In the genomic region with DNA sequence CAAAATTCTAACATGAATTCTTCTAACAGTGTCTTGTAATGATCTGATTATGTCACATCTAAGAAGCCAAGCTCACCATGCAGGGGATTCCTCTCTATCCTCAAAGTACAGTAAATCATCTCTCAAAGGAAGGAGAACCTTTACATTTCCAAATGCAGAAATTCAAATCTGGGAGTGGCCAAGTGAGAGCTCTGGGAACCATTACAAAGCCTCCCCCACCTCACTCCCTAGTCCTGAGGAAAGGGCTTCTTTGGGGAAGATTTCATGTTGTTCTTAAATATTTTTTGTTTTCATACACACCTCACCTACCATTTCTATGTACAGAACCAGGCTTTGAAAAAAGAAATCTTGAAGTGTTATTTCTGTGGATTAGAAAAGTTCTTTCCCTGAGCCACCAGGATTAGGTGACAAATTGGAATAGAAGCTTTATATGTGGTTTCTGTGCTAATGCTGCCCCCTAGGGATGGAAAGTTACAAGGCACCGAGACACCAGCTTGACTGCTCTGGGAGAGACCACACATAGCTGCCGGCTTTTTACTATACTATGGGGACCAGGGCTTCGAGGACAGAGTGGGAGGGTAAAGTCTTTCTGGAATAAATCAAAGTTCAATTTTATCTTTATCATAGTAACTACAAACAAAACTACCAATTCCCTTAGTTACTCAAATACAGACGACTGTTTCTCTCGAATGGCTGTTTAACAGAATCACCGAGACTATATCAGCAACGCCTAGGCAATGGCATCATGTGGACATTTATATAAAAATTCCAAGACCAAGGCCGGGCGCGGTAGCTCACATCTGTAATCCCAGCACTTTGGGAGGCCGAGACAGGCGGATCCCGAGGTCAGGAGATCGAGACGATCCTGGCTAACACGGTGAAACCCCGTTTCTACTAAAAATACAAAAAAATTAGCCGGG, we compare ENCODE assay signal across 8 cellular contexts.
DNase-seq lines count a peak whose midpoint lies in the region; ATAC-seq and TF ChIP-seq lines count a peak whose summit lies in the region.

No MANE protein-coding gene starts in this region.

- no peak overlapping the region for H3K9ac ChIP-seq in OCI-LY3 (ENCODE audit: low read length)

- H4K20me1 ChIP-seq in OCI-LY3 (ENCODE audit: insufficient read depth, low read length) = no peaks in the 10 kb centered on the region

- intact Hi-C loops in stomach (cut with DNase I; ENCODE audit: low total_unique reads) = loop anchor here (10.0 kb wide), 1 partner anchor 171 kb away; no protein-coding TSS in a partner anchor

- TF ChIP-seq CTCF in OCI-LY3 (IDR thresholded peaks at IDR 0.05; ENCODE audit: low read depth, low read length) (peak; percentile 71), nephron (IDR thresholded peaks at IDR 0.05; ENCODE audit: unreplicated experiment in 3 of 3) (peak; percentile 90 to 92 (median 90)), stomach (IDR thresholded peaks at IDR 0.05) (peak in 5 of 7 experiments; percentile 76 to 82 (median 79))

- H2AFZ ChIP-seq in OCI-LY3 (ENCODE audit: low read depth, low read length) = no peak overlapping the region

- H3K36me3 ChIP-seq in OCI-LY3 (replicated peaks; ENCODE audit: low read depth, low read length) = peaks cover 4% of the 10 kb centered on the region
- peaks cover 0 to 40% (median 29%) of the 10 kb centered on the region in 4 donors for H3K36me3 ChIP-seq in stomach

- H3K27me3 ChIP-seq in OCI-LY3 (ENCODE audit: low read depth, low read length) = no peaks in the 10 kb centered on the region
- H3K27me3 ChIP-seq in stomach = no peaks in the 10 kb centered on the region

- TF ChIP-seq POLR2A in stomach (IDR thresholded peaks at IDR 0.05) = no peak

- H3K4me2 ChIP-seq in OCI-LY3 (ENCODE audit: low read length) = no peak overlapping the region

- no peak overlapping the region for H3K4me3 ChIP-seq in Jurkat, Clone E6-1 (ENCODE audit: low read length)
- H3K4me3 ChIP-seq in OCI-LY3 (ENCODE audit: low read length) = no peak overlapping the region
- no peak overlapping the region for H3K4me3 ChIP-seq in stomach

- H3K9me3 ChIP-seq in OCI-LY3 (ENCODE audit: insufficient read depth, low read length) (no peaks in the 10 kb centered on the region), stomach (no peaks in the 10 kb centered on the region)

- peaks cover 36% of the 10 kb centered on the region for H3K4me1 Mint-ChIP-seq in activated T-cell treated with anti-CD3 and anti-CD28 coated beads, Interleukin-2, amount 50 U/mL, for 24 hours (ENCODE audit: low read depth)
- peaks cover 15% of the 10 kb centered on the region for H3K4me1 Mint-ChIP-seq in nephron

- H3K27me3 Mint-ChIP-seq in activated T-cell treated with anti-CD3 and anti-CD28 coated beads, Interleukin-2, amount 50 U/mL, for 24 hours = no peaks in the 10 kb centered on the region
- peaks cover 4% of the 10 kb centered on the region for H3K27me3 Mint-ChIP-seq in nephron (ENCODE audit: low read depth)

- no peak for TF ChIP-seq EP300 in stomach (IDR thresholded peaks at IDR 0.05)

- no peak for ATAC-seq in GM18520 (IDR thresholded peaks at IDR 0.05; ENCODE audit: unreplicated experiment)

- H3K36me3 Mint-ChIP-seq in activated T-cell treated with anti-CD3 and anti-CD28 coated beads, Interleukin-2, amount 50 U/mL, for 24 hours (ENCODE audit: low read depth) = peaks cover 64% of the 10 kb centered on the region
- H3K36me3 Mint-ChIP-seq in nephron (ENCODE audit: low read depth) = peaks cover 25% of the 10 kb centered on the region

- H3K79me2 ChIP-seq in OCI-LY3 (ENCODE audit: low read length) = no peaks in the 10 kb centered on the region

- H3K4me1 ChIP-seq in OCI-LY3 (ENCODE audit: low read length) (peaks cover 8% of the 10 kb centered on the region), stomach (peaks cover 7 to 65% (median 37%) of the 10 kb centered on the region in 4 donors)

- no peak overlapping the region for H3K27ac ChIP-seq in OCI-LY3 (ENCODE audit: low read length)
- H3K27ac ChIP-seq in stomach = peak overlapping the region in 1 of 5 donors; percentile 49

- peak overlapping the region; percentile 22 for H3K27ac Mint-ChIP-seq in activated T-cell treated with anti-CD3 and anti-CD28 coated beads, Interleukin-2, amount 50 U/mL, for 24 hours
- H3K27ac Mint-ChIP-seq in nephron = peak overlapping the region; percentile 6 to 40 (median 38)

- H3K4me3 Mint-ChIP-seq in activated T-cell treated with anti-CD3 and anti-CD28 coated beads, Interleukin-2, amount 50 U/mL, for 24 hours = no peak overlapping the region
- H3K4me3 Mint-ChIP-seq in nephron = no peak overlapping the region

- WGBS in stomach, 5 donors = 70 to 75% (median 73%) methylated on average over 18 of the region's 18 CpGs

- H3K9me3 Mint-ChIP-seq in activated T-cell treated with anti-CD3 and anti-CD28 coated beads, Interleukin-2, amount 50 U/mL, for 24 hours = no peaks in the 10 kb centered on the region
- no peaks in the 10 kb centered on the region for H3K9me3 Mint-ChIP-seq in nephron

- DNase-seq in DMS53 treated with DMSO at 0.1 percent for 48 hours (lab: John Stamatoyannopoulos, UW; ENCODE audit: unreplicated experiment) (peak; percentile 69), fibroblast of gingiva (ENCODE audit: low read depth) (peak; percentile 62), stomach (peak; percentile 70)
- peak; percentile 73 for DNase-seq in Jurkat, Clone E6-1 (ENCODE audit: low read depth, low spot score)
- DNase-seq in activated T-cell treated with anti-CD3 and anti-CD28 coated beads, Interleukin-2, amount 50 U/mL, for 24 hours = peak; percentile 58
